Comparison of ENCODE assay signal across 17 cellular contexts in genomic region chr5:108101105-108101504, GRCh38.
DNase-seq lines count a peak whose midpoint lies in the region; ATAC-seq, FAIRE-seq and TF ChIP-seq lines count a peak whose summit lies in the region.
"Had no signal": no experiment of that assay in that cellular context is flagged by ENCODE, and none has a peak within 500 bp of the region (broad histone marks: within the 10 kb centered on the region; RNA-seq: fewer than 3 reads in every experiment).

No MANE protein-coding gene starts in this region.

- H3K79me2 ChIP-seq in H1 (ENCODE audit: control insufficient read depth in 1 of 2, insufficient read depth in 2 of 2, low read length in 2 of 2) = no peaks in the 10 kb centered on the region

- H3K14ac ChIP-seq in H1 (ENCODE audit: insufficient read length) = no peak overlapping the region

- H3K27me3 ChIP-seq in H1 (replicated peaks in 1 of 4; ENCODE audit: control insufficient read depth in 3 of 4, extremely low read depth in 1 of 4, insufficient read depth in 3 of 4, low read length in 3 of 4) (no peaks in the 10 kb centered on the region), thyroid gland (no peaks in the 10 kb centered on the region), spleen (replicated peaks in 1 of 7) (no peaks in the 10 kb centered on the region)

- no peak overlapping the region for H2AK5ac ChIP-seq in H1 (ENCODE audit: low read depth, low read length)

- H4K5ac ChIP-seq in H1 (ENCODE audit: insufficient read length, low read depth, low read length) = no peak overlapping the region

- H2BK12ac ChIP-seq in H1 (ENCODE audit: low read depth, low read length) = no peak overlapping the region

- no peaks in the 10 kb centered on the region for H3K9me3 Mint-ChIP-seq in immature natural killer cell
- H3K9me3 Mint-ChIP-seq: activated CD4-positive, alpha-beta memory T cell treated with anti-CD3 and anti-CD28 coated beads, Interleukin-2, amount 10 ng/mL, durations not matched to agents 7 days and 5 days; CD4-positive, alpha-beta T cell; naive B cell had no signal

- CTCF ChIA-PET in H1 (lab: Charles Lee; ENCODE audit: partially characterized antibody) = interaction anchor here (1.2 to 1.6 kb wide), 3 partner anchors 9 to 418 kb away, joined by 3 to 6 read pairs (median 3); no protein-coding TSS in a partner anchor

- H3K27ac ChIP-seq in H1 (ENCODE audit: low read depth, low read length) = no peak overlapping the region
- H3K27ac ChIP-seq in thyroid gland = no peak overlapping the region
- no peak overlapping the region for H3K27ac ChIP-seq in spleen
- H3K27ac ChIP-seq: SK-N-MC had no signal

- no peak overlapping the region for H4K8ac ChIP-seq in H1 (ENCODE audit: extremely low read depth, insufficient read depth, low read length)

- no peak overlapping the region for H3K9ac ChIP-seq in H1 (replicated peaks in 1 of 4; ENCODE audit: extremely low read depth in 1 of 4, low read depth in 3 of 4, low read length in 3 of 4)

- peaks cover 6 to 20% (median 8%) of the 10 kb centered on the region in 3 donors for H3K36me3 Mint-ChIP-seq in immature natural killer cell

- H3K27me3 Mint-ChIP-seq in immature natural killer cell (ENCODE audit: low read depth in 3 of 3) = peaks cover 0 to 1% (median 1%) of the 10 kb centered on the region in 3 donors
- H3K27me3 Mint-ChIP-seq: activated CD4-positive, alpha-beta memory T cell treated with anti-CD3 and anti-CD28 coated beads, Interleukin-2, amount 10 ng/mL, durations not matched to agents 7 days and 5 days; CD4-positive, alpha-beta T cell; naive B cell had no signal

- no peak overlapping the region for H3K4me2 ChIP-seq in H1 (ENCODE audit: insufficient read depth in 1 of 2, low read depth in 2 of 2, low read length in 2 of 2)

- no peaks in the 10 kb centered on the region for H3K4me1 Mint-ChIP-seq in immature natural killer cell
- H3K4me1 Mint-ChIP-seq: activated CD4-positive, alpha-beta memory T cell treated with anti-CD3 and anti-CD28 coated beads, Interleukin-2, amount 10 ng/mL, durations not matched to agents 7 days and 5 days had no signal

- H2BK5ac ChIP-seq in H1 (ENCODE audit: low read depth, low read length) = no peak overlapping the region

- FAIRE-seq in H1 (lab: Jason Lieb, UNC) = no peak

- TF ChIP-seq CTCF in H1 (IDR thresholded peaks at IDR 0.05; ENCODE audit: control extremely low read depth in 1 of 3, insufficient read depth in 1 of 3, low read depth in 1 of 3, low read length in 3 of 3) (no peak), thyroid gland (IDR thresholded peaks at IDR 0.05) (no peak), spleen (IDR thresholded peaks at IDR 0.05 in 8 of 11, conservative IDR thresholded peaks at IDR 0.05 in 3 of 11) (no peak)

- no peak overlapping the region for H3K4ac ChIP-seq in H1 (replicated peaks; ENCODE audit: insufficient read length, low read depth, low read length)

- no peak overlapping the region for H3K4me3 Mint-ChIP-seq in immature natural killer cell
- H3K4me3 Mint-ChIP-seq: activated CD4-positive, alpha-beta memory T cell treated with anti-CD3 and anti-CD28 coated beads, Interleukin-2, amount 10 ng/mL, durations not matched to agents 7 days and 5 days; CD4-positive, alpha-beta T cell had no signal

- no peak overlapping the region for H3K18ac ChIP-seq in H1 (ENCODE audit: extremely low read depth, low read length)

- H2AFZ ChIP-seq in H1 (ENCODE audit: low read length) = no peak overlapping the region

- no peaks in the 10 kb centered on the region for H3K9me3 ChIP-seq in H1 (ENCODE audit: insufficient read depth in 2 of 2, low read depth in 1 of 2, low read length in 1 of 2)
- no peaks in the 10 kb centered on the region for H3K9me3 ChIP-seq in thyroid gland
- H3K9me3 ChIP-seq in spleen = no peaks in the 10 kb centered on the region

- no peak overlapping the region for H3K56ac ChIP-seq in H1 (replicated peaks; ENCODE audit: insufficient read length, low read depth, low read length)

- intact Hi-C loops in Right ventricle myocardium inferior (cut with DNase I) (no loop called here), cardiac septum (cut with DNase I) (no loop called here), thyroid gland (cut with DNase I) (no loop called here), spleen (cut with DNase I; ENCODE audit: low total_unique reads) (no loop called here)

- H3K27ac Mint-ChIP-seq in immature natural killer cell = no peak overlapping the region
- H3K27ac Mint-ChIP-seq: activated CD4-positive, alpha-beta memory T cell treated with anti-CD3 and anti-CD28 coated beads, Interleukin-2, amount 10 ng/mL, durations not matched to agents 7 days and 5 days; CD4-positive, alpha-beta T cell had no signal

- DNase-seq in Right ventricle myocardium inferior (ENCODE audit: missing footprints) (no peak), cardiac septum (ENCODE audit: low spot score) (no peak), H1 (ENCODE audit: low read depth in 1 of 2, low spot score in 2 of 2) (no peak), left lobe of liver (ENCODE audit: low spot score) (no peak), thyroid gland (peak; percentile 48 to 51), spleen (no peak), immature natural killer cell (no peak)
- DNase-seq: 8988T; activated CD4-positive, alpha-beta memory T cell treated with anti-CD3 and anti-CD28 coated beads, Interleukin-2, amount 10 ng/mL, durations not matched to agents 7 days and 5 days; CD4-positive, alpha-beta T cell; glutamatergic neuron; naive B cell; NCI-H2107; retina; stimulated activated CD4-positive, alpha-beta T cell treated with anti-CD3 and anti-CD28 coated beads, Interleukin-4, amount 100 ng/mL, for 1 hour had no signal

- no peak overlapping the region for H2BK120ac ChIP-seq in H1 (replicated peaks; ENCODE audit: low read depth, low read length)

- WGBS in H1 (ENCODE audit: extremely low coverage in 1 of 2, insufficient coverage in 1 of 2, insufficient read length in 1 of 2, insufficient replicate concordance in 2 of 2, low coverage in 1 of 2, low lambda C conversion rate in 2 of 2, missing lambda C conversion rate in 1 of 2), 2 experiments = 100% methylated on average over 1 of the region's 1 CpG; no CpG with 5 or more reads in 1 of the 2 experiments
- WGBS in thyroid gland, 2 donors = 10 to 13% methylated on average over 1 of the region's 1 CpG
- WGBS in spleen, 5 donors = 70 to 86% (median 82%) methylated on average over 1 of the region's 1 CpG

- no peaks in the 10 kb centered on the region for H3K23me2 ChIP-seq in H1 (ENCODE audit: low read depth, low read length)

- H3K4me1 ChIP-seq in H1 (replicated peaks in 1 of 4; ENCODE audit: control insufficient read depth in 3 of 4, insufficient read depth in 4 of 4, low read length in 3 of 4) (peaks cover 0 to 3% (median 1%) of the 10 kb centered on the region in 4 experiments; a peak in 1 of 7 replicates), thyroid gland (peaks cover 9 to 13% of the 10 kb centered on the region in 2 donors), spleen (no peaks in the 10 kb centered on the region)

- no peaks in the 10 kb centered on the region for H3K36me3 ChIP-seq in H1 (ENCODE audit: control insufficient read depth in 2 of 4, insufficient read depth in 4 of 4, low read length in 3 of 4)
- no peaks in the 10 kb centered on the region for H3K36me3 ChIP-seq in thyroid gland
- peaks cover 0 to 7% (median 0%) of the 10 kb centered on the region in 6 donors for H3K36me3 ChIP-seq in spleen

- ATAC-seq in Right ventricle myocardium inferior = peak; percentile 90
- peak; percentile 60 for ATAC-seq in left lobe of liver
- no peak for ATAC-seq in GM19397 (IDR thresholded peaks at IDR 0.05; ENCODE audit: unreplicated experiment)

- H2BK15ac ChIP-seq in H1 (ENCODE audit: low read length) = 0 out of 2 replicates have a peak overlapping the region, but pooled peaks have one; percentile 50

- H2BK20ac ChIP-seq in H1 (ENCODE audit: low read length) = no peak overlapping the region

- no peak for TF ChIP-seq RAD21 in H1 (IDR thresholded peaks at IDR 0.05 in 1 of 2, conservative IDR thresholded peaks at IDR 0.05 in 1 of 2; ENCODE audit: low read depth in 2 of 2, low read length in 2 of 2)

- H3K23ac ChIP-seq in H1 (ENCODE audit: insufficient read length) = no peak overlapping the region

- TF ChIP-seq POLR2A in H1 (IDR thresholded peaks at IDR 0.05; ENCODE audit: control extremely low read depth in 1 of 2, low read depth in 2 of 2, low read length in 2 of 2) (no peak), thyroid gland (IDR thresholded peaks at IDR 0.05) (no peak), spleen (IDR thresholded peaks at IDR 0.05) (no peak)

- TF ChIP-seq EP300 in H1 (IDR thresholded peaks at IDR 0.05; ENCODE audit: borderline replicate concordance in 1 of 2, low read depth in 2 of 2, low read length in 2 of 2) = no peak

- H3K4me3 ChIP-seq in H1 (ENCODE audit: extremely low read depth in 1 of 4, insufficient read depth in 2 of 4, low read depth in 3 of 4, low read length in 4 of 4) (no peak overlapping the region), thyroid gland (replicated peaks in 1 of 3) (no peak overlapping the region), spleen (no peak overlapping the region)
- H3K4me3 ChIP-seq: SK-N-MC had no signal

- H4K91ac ChIP-seq in H1 (replicated peaks; ENCODE audit: insufficient read length, low read length) = no peak overlapping the region

- no peaks in the 10 kb centered on the region for H4K20me1 ChIP-seq in H1 (replicated peaks in 1 of 2; ENCODE audit: control insufficient read depth in 1 of 2, insufficient read depth in 2 of 2, low read length in 2 of 2)

- POLR2A ChIA-PET in H1 (lab: Charles Lee; ENCODE audit: partially characterized antibody) = no interaction called here

- H3K79me1 ChIP-seq in H1 (ENCODE audit: low read depth, low read length) = no peaks in the 10 kb centered on the region

TF ChIP-seq in H1, 55 proteins besides CTCF, POLR2A, EP300 and RAD21:
- TF ChIP-seq BRCA1 (IDR thresholded peaks at IDR 0.05; ENCODE audit: low read depth, low read length) = no peak
- TF ChIP-seq CHD1 (IDR thresholded peaks at IDR 0.05; ENCODE audit: low read depth, low read length) = no peak
- TF ChIP-seq SP4 (IDR thresholded peaks at IDR 0.05; ENCODE audit: low read length) = no peak
- no peak for TF ChIP-seq MAFK (IDR thresholded peaks at IDR 0.05; ENCODE audit: low read depth, low read length)
- TF ChIP-seq SIX5 (IDR thresholded peaks at IDR 0.05; ENCODE audit: low read depth, low read length) = no peak
- TF ChIP-seq SP2 (IDR thresholded peaks at IDR 0.05; ENCODE audit: low read length) = no peak
- TF ChIP-seq CBX8 (IDR thresholded peaks at IDR 0.05; ENCODE audit: borderline replicate concordance, low read depth, low read length) = no peak
- no peak for TF ChIP-seq SUZ12 (IDR thresholded peaks at IDR 0.05; ENCODE audit: low read length)
- no peak for TF ChIP-seq HDAC2 (IDR thresholded peaks at IDR 0.05; ENCODE audit: borderline replicate concordance in 1 of 2, low read depth in 2 of 2, low read length in 2 of 2)
- TF ChIP-seq GABPA (IDR thresholded peaks at IDR 0.05; ENCODE audit: borderline replicate concordance, insufficient read depth, low read length) = no peak
- TF ChIP-seq RXRA (IDR thresholded peaks at IDR 0.05; ENCODE audit: insufficient read depth, low read depth, low read length) = no peak
- TF ChIP-seq KDM4A (IDR thresholded peaks at IDR 0.05; ENCODE audit: low read depth, low read length, severe bottlenecking) = no peak
TF ChIP-seq in H1: peak in this region for 0.

Comparison
In these comparisons a context has a peak if more than half of its experiments do, and no peak if none do; other contexts are left out.
1. DNase-seq: peak in thyroid gland (2 of 2); none in Right ventricle myocardium inferior (single experiment), cardiac septum (single experiment), H1 (0 of 2), left lobe of liver (single experiment), spleen (single experiment) and immature natural killer cell (0 of 3).